8 cellular contexts compared by ENCODE assay signal in the genomic region with DNA sequence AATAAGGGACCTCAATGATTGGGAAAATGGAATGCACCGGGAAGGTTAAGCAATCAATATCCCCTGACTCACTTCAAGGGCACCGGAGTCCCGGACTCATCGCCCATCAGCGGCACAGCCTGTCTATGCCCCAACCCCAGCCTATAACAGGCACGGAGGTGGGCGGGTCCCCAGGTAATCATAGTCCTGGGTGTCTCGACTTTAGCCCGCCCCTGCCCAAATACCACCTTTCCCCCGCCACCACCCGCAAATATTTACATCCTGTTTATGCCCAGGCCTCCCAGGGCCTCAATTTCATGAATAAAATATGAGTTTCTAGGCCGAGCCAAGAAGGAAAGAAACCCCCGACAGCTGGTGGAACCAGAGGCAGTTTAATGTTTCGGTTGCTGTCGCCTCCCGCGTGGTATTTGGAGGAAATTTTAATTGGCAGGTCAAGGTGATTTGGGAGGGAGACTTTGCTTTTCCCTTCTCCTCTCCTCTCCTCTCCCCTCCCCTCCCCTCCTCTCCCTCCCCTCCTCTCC. TPM values are rescaled to one million over a fixed set of nuclear protein-coding genes. Genes with fewer than 3 reads are reported as not detected.
DNase-seq lines count a peak whose midpoint lies in the region; ATAC-seq and TF ChIP-seq lines count a peak whose summit lies in the region.

No MANE protein-coding gene starts in this region.

- H3K36me3 Mint-ChIP-seq in activated T-cell treated with anti-CD3 and anti-CD28 coated beads, Interleukin-2, amount 50 U/mL, for 72 hours (ENCODE audit: insufficient read depth in 2 of 2), result no peaks in the 10 kb centered on the region
- no peaks in the 10 kb centered on the region for H3K36me3 Mint-ChIP-seq in naive thymus-derived CD8-positive, alpha-beta T cell

- ATAC-seq in HG03460 (IDR thresholded peaks at IDR 0.05; ENCODE audit: unreplicated experiment) (peak; percentile 44), HG03139 (IDR thresholded peaks at IDR 0.05; ENCODE audit: unreplicated experiment) (no peak)
- ATAC-seq in activated T-cell treated with anti-CD3 and anti-CD28 coated beads, Interleukin-2, amount 50 U/mL, for 72 hours (replicated peaks in 1 of 2), result peak; percentile 88
- ATAC-seq in naive thymus-derived CD8-positive, alpha-beta T cell, result peak; percentile 95 to 96

- no peak for TF ChIP-seq POLR2A in suprapubic skin (IDR thresholded peaks at IDR 0.05)

- H3K27me3 ChIP-seq in NT2/D1 (ENCODE audit: insufficient read depth, insufficient read length) (no peaks in the 10 kb centered on the region), suprapubic skin (no peaks in the 10 kb centered on the region)

- WGBS in suprapubic skin, result under 1% methylated on average over 17 of the region's 17 CpGs

- H3K36me3 ChIP-seq in NT2/D1 (ENCODE audit: insufficient read depth, insufficient read length, low read length), result no peaks in the 10 kb centered on the region
- no peaks in the 10 kb centered on the region for H3K36me3 ChIP-seq in suprapubic skin

- no peak overlapping the region for H3K27ac Mint-ChIP-seq in activated T-cell treated with anti-CD3 and anti-CD28 coated beads, Interleukin-2, amount 50 U/mL, for 72 hours
- H3K27ac Mint-ChIP-seq in naive thymus-derived CD8-positive, alpha-beta T cell, result peak overlapping the region in 4 of 10 donors; percentile 1 to 75 (median 58)

- peak overlapping the region; percentile 67 for H3K27ac ChIP-seq in suprapubic skin

- H3K4me3 Mint-ChIP-seq in activated T-cell treated with anti-CD3 and anti-CD28 coated beads, Interleukin-2, amount 50 U/mL, for 72 hours, result peak overlapping the region; percentile 76 to 85
- peak overlapping the region; percentile 76 to 94 (median 90) for H3K4me3 Mint-ChIP-seq in naive thymus-derived CD8-positive, alpha-beta T cell

- H3K4me1 Mint-ChIP-seq in activated T-cell treated with anti-CD3 and anti-CD28 coated beads, Interleukin-2, amount 50 U/mL, for 72 hours (ENCODE audit: low read depth), result peaks cover 14% of the 10 kb centered on the region
- peaks cover 0 to 16% (median 6%) of the 10 kb centered on the region in 4 donors for H3K4me1 Mint-ChIP-seq in naive thymus-derived CD8-positive, alpha-beta T cell

- H3K4me1 ChIP-seq in NT2/D1 (ENCODE audit: insufficient read depth, insufficient read length) (no peaks in the 10 kb centered on the region), suprapubic skin (peaks cover 18% of the 10 kb centered on the region)

- no peak for TF ChIP-seq EP300 in suprapubic skin (IDR thresholded peaks at IDR 0.05)

- H3K27me3 Mint-ChIP-seq in activated T-cell treated with anti-CD3 and anti-CD28 coated beads, Interleukin-2, amount 50 U/mL, for 72 hours (ENCODE audit: low read depth), result no peaks in the 10 kb centered on the region
- H3K27me3 Mint-ChIP-seq in naive thymus-derived CD8-positive, alpha-beta T cell, result peaks cover 0 to 4% (median 1%) of the 10 kb centered on the region in 5 donors

- TF ChIP-seq CTCF in GM12865 (IDR thresholded peaks at IDR 0.05; ENCODE audit: insufficient read depth, low read depth, low read length, missing control alignments), result no peak
- no peak for TF ChIP-seq CTCF in fibroblast of mammary gland (conservative IDR thresholded peaks at IDR 0.05; ENCODE audit: control insufficient read depth, insufficient read depth, low read depth, low read length)
- no peak for TF ChIP-seq CTCF in suprapubic skin (IDR thresholded peaks at IDR 0.05)

- H3K4me3 ChIP-seq in GM12865 (ENCODE audit: low read depth, low read length) (peak overlapping the region; percentile 44), NT2/D1 (ENCODE audit: insufficient read length, low read depth) (peak overlapping the region; percentile 3), fibroblast of mammary gland (ENCODE audit: control insufficient read depth, low read depth, low read length) (peak overlapping the region; percentile 46), suprapubic skin (peak overlapping the region; percentile 58)

- no peak overlapping the region for H3K9ac ChIP-seq in NT2/D1 (ENCODE audit: insufficient read length, low read depth)

- H3K9me3 ChIP-seq in NT2/D1 (ENCODE audit: insufficient read depth, low read length) (no peaks in the 10 kb centered on the region), suprapubic skin (no peaks in the 10 kb centered on the region)

- DNase-seq in GM12865 (ENCODE audit: low read depth) (peak; percentile 92), NT2/D1 (ENCODE audit: low read depth, low spot score) (no peak), fibroblast of mammary gland (ENCODE audit: low read depth) (peak; percentile 67), suprapubic skin (ENCODE audit: low spot score in 2 of 2) (peak in 1 of 2 donors; percentile 79)
- peak; percentile 43 to 66 for DNase-seq in activated T-cell treated with anti-CD3 and anti-CD28 coated beads, Interleukin-2, amount 50 U/mL, for 72 hours
- DNase-seq in naive thymus-derived CD8-positive, alpha-beta T cell, result peak; percentile 37 to 77 (median 62)

- POLR2A ChIA-PET in naive thymus-derived CD8-positive, alpha-beta T cell (lab: Charles Lee), result interaction anchor here (1.5 to 1.6 kb wide), 2 partner anchors 17 to 20 kb away, joined by 3 to 6 read pairs; a partner anchor contains a TSS

- no peaks in the 10 kb centered on the region for H3K9me3 Mint-ChIP-seq in activated T-cell treated with anti-CD3 and anti-CD28 coated beads, Interleukin-2, amount 50 U/mL, for 72 hours
- no peaks in the 10 kb centered on the region for H3K9me3 Mint-ChIP-seq in naive thymus-derived CD8-positive, alpha-beta T cell

RNA-seq across cellular contexts. Expression of a gene that starts 15.6 kb away (rescaled TPM):
- total RNA-seq in activated T-cell treated with anti-CD3 and anti-CD28 coated beads, Interleukin-2, amount 50 U/mL, for 72 hours, result 10 to 100 TPM; 62.9 to 95.3 TPM
- 10 to 100 TPM; 15.6 to 16.4 TPM for total RNA-seq in naive thymus-derived CD8-positive, alpha-beta T cell
- polyA plus RNA-seq in naive thymus-derived CD8-positive, alpha-beta T cell, result 10 to 100 TPM; 20.3 to 26.1 (median 22.5) TPM
- total RNA-seq in suprapubic skin, result 10 to 100 TPM; 15.0 to 17.2 (median 16.4) TPM

RNA-seq across cellular contexts. Expression of a gene that starts 19.4 kb away (rescaled TPM):
- total RNA-seq in activated T-cell treated with anti-CD3 and anti-CD28 coated beads, Interleukin-2, amount 50 U/mL, for 72 hours, result 1 to 10 TPM; 2.4 to 3.2 TPM
- 1 to 10 TPM; 4.9 to 5.2 TPM for total RNA-seq in naive thymus-derived CD8-positive, alpha-beta T cell
- polyA plus RNA-seq in naive thymus-derived CD8-positive, alpha-beta T cell, result under 1 TPM; 0.20 to 0.32 (median 0.23) TPM
- total RNA-seq in suprapubic skin, result 10 to 100 TPM; 26.9 to 73.6 (median 32.5) TPM

Comparison
In these comparisons a context has a peak if more than half of its experiments do, and no peak if none do; other contexts are left out.
1. H3K4me3 ChIP-seq: peak in every context shown above with its lines; median percentile 58 in suprapubic skin; 46 in fibroblast of mammary gland; 44 in GM12865; 3 in NT2/D1.
2. RNA of a gene that starts 19.4 kb away (total RNA-seq): 26.9 to 73.6 TPM in suprapubic skin; 4.9 to 5.2 TPM in naive thymus-derived CD8-positive, alpha-beta T cell and 2.4 to 3.2 TPM in activated T-cell treated with anti-CD3 and anti-CD28 coated beads, Interleukin-2, amount 50 U/mL, for 72 hours; every median in the first group is over 4 times any median in the second.